In the genomic region with DNA sequence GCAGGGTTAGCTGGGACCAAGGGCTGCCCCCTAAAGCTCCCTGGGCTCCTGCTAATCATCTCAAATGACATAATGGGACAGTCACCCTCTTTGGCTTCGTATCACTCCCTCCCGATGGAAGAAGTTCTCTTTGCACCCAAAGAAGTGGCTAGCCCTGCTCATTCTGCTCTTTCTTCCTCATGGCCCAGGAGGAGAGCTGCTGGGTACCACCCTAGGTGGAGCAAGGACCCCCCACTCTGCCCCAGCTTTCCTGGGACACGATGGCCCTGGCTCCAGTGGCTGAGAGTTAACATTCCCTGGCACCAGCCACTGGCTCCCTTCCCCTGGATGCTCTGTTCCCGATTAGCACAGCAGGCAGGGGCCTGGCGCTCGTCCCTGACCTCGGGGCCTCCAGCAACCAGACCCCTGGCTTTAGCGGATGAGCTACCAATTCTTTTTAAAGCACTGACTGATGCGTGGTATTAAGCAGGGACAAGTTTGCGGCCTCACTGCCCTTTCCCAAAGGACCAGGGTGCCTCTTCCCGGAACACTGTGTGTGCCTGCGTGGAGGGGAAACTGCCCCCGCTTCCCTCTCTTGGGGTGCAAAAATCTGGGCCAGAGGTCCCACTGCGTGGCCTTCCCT, we compare ENCODE assay signal across 1 cellular context.
TF ChIP-seq lines count a peak whose summit lies in the region.

No MANE protein-coding gene starts in this region.

TF ChIP-seq in SK-N-SH, 30 proteins besides CTCF, POLR2A, EP300 and RAD21 (continued from another document):
- TF ChIP-seq, protein P1, sequence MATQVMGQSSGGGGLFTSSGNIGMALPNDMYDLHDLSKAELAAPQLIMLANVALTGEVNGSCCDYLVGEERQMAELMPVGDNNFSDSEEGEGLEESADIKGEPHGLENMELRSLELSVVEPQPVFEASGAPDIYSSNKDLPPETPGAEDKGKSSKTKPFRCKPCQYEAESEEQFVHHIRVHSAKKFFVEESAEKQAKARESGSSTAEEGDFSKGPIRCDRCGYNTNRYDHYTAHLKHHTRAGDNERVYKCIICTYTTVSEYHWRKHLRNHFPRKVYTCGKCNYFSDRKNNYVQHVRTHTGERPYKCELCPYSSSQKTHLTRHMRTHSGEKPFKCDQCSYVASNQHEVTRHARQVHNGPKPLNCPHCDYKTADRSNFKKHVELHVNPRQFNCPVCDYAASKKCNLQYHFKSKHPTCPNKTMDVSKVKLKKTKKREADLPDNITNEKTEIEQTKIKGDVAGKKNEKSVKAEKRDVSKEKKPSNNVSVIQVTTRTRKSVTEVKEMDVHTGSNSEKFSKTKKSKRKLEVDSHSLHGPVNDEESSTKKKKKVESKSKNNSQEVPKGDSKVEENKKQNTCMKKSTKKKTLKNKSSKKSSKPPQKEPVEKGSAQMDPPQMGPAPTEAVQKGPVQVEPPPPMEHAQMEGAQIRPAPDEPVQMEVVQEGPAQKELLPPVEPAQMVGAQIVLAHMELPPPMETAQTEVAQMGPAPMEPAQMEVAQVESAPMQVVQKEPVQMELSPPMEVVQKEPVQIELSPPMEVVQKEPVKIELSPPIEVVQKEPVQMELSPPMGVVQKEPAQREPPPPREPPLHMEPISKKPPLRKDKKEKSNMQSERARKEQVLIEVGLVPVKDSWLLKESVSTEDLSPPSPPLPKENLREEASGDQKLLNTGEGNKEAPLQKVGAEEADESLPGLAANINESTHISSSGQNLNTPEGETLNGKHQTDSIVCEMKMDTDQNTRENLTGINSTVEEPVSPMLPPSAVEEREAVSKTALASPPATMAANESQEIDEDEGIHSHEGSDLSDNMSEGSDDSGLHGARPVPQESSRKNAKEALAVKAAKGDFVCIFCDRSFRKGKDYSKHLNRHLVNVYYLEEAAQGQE (IDR thresholded peaks at IDR 0.05; ENCODE audit: low read depth, low read length) = no peak
- peak; percentile 82; the same call in 1 of the 2 replicates for TF ChIP-seq RCOR1 (IDR thresholded peaks at IDR 0.05; ENCODE audit: low read length)
- TF ChIP-seq GATA2 (CRISPR knock-in tag; IDR thresholded peaks at IDR 0.05) = no peak
- TF ChIP-seq JUND (IDR thresholded peaks at IDR 0.05) = no peak
- TF ChIP-seq, protein P2, sequence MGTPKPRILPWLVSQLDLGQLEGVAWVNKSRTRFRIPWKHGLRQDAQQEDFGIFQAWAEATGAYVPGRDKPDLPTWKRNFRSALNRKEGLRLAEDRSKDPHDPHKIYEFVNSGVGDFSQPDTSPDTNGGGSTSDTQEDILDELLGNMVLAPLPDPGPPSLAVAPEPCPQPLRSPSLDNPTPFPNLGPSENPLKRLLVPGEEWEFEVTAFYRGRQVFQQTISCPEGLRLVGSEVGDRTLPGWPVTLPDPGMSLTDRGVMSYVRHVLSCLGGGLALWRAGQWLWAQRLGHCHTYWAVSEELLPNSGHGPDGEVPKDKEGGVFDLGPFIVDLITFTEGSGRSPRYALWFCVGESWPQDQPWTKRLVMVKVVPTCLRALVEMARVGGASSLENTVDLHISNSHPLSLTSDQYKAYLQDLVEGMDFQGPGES (IDR thresholded peaks at IDR 0.05; ENCODE audit: low read depth, low read length) = no peak
